In genomic region chr2:16069933-16070647, GRCh38 we compare ENCODE assay signal across 15 cellular contexts.
DNase-seq lines count a peak whose midpoint lies in the region; ATAC-seq and TF ChIP-seq lines count a peak whose summit lies in the region.
"Had no signal": no experiment of that assay in that cellular context is flagged by ENCODE, and none has a peak within 500 bp of the region (broad histone marks: within the 10 kb centered on the region; RNA-seq: fewer than 3 reads in every experiment).

No MANE protein-coding gene starts in this region.

- peaks cover 15% of the 10 kb centered on the region for H3K4me1 ChIP-seq in HUES64 (ENCODE audit: insufficient read depth, low read length)
- H3K4me1 ChIP-seq in body of pancreas: peaks cover 10% of the 10 kb centered on the region
- H3K4me1 ChIP-seq: esophagus muscularis mucosa had no signal

- H3K27ac ChIP-seq in HUES64 (ENCODE audit: low read depth, low read length) (peak overlapping the region; percentile 68), body of pancreas (peak overlapping the region in 3 of 4 donors; percentile 30 to 64 (median 50)), layer of hippocampus (ENCODE audit: low read depth, low read length) (peak overlapping the region; percentile 96), brain microvascular endothelial cell (no peak overlapping the region)
- H3K27ac ChIP-seq: KMS-11, thoracic aorta had no signal

- no peak for TF ChIP-seq CTCF in body of pancreas (IDR thresholded peaks at IDR 0.05)
- TF ChIP-seq CTCF in brain microvascular endothelial cell (IDR thresholded peaks at IDR 0.05; ENCODE audit: low read depth, low read length, missing control alignments): no peak

- H3K4me3 ChIP-seq in HUES64 (ENCODE audit: low read length): no peak overlapping the region
- H3K4me3 ChIP-seq in body of pancreas: no peak overlapping the region
- H3K4me3 ChIP-seq in brain microvascular endothelial cell (ENCODE audit: low read depth, low read length): no peak overlapping the region
- H3K4me3 ChIP-seq: esophagus muscularis mucosa, thoracic aorta had no signal

- 67% methylated on average over 19 of the region's 19 CpGs for WGBS in HUES64
- WGBS in body of pancreas, 2 donors: 56 to 60% methylated on average over 13 to 19 of the region's 19 CpGs

- no peak overlapping the region for H3K9ac ChIP-seq in HUES64 (ENCODE audit: low read depth, low read length)
- H3K9ac ChIP-seq: KMS-11 had no signal

- H3K36me3 ChIP-seq in HUES64 (ENCODE audit: insufficient read depth, low read length) (no peaks in the 10 kb centered on the region), body of pancreas (replicated peaks in 1 of 2; ENCODE audit: insufficient read depth in 1 of 2, low read depth in 2 of 2) (no peaks in the 10 kb centered on the region), brain microvascular endothelial cell (replicated peaks) (no peaks in the 10 kb centered on the region)
- H3K36me3 ChIP-seq: esophagus muscularis mucosa, thoracic aorta had no signal

- in situ Hi-C loops in brain microvascular endothelial cell (cut with HindIII; ENCODE audit: low pct_ligation_motif_present, low sequenced_read_pairs): no loop called here

- intact Hi-C loops in body of pancreas (cut with DNase I) (no loop called here), sciatic nerve (cut with DNase I) (no loop called here)

- ATAC-seq in body of pancreas (peak; percentile 12), sciatic nerve (peak; percentile 86), HG02610 (IDR thresholded peaks at IDR 0.05; ENCODE audit: unreplicated experiment) (no peak)

- DNase-seq in body of pancreas (no peak), sciatic nerve (ENCODE audit: low spot score) (peak; percentile 67), D341Med (ENCODE audit: low spot score) (no peak), glomerular visceral epithelial cell (ENCODE audit: extremely low spot score) (no peak), brain microvascular endothelial cell (no peak)
- DNase-seq: activated naive CD4-positive, alpha-beta T cell treated with anti-CD3 and anti-CD28 coated beads for 36 hours; CD8-positive, alpha-beta memory T cell; NCI-H2029; SIG-M5 had no signal

- no peak for TF ChIP-seq POLR2A in body of pancreas (IDR thresholded peaks at IDR 0.05)

- H3K9me3 ChIP-seq in HUES64 (ENCODE audit: insufficient read depth, low read depth, low read length) (no peaks in the 10 kb centered on the region), body of pancreas (no peaks in the 10 kb centered on the region)
- H3K9me3 ChIP-seq: esophagus muscularis mucosa, thoracic aorta had no signal

- H3K27me3 ChIP-seq in HUES64 (ENCODE audit: insufficient read depth, low read length) (no peaks in the 10 kb centered on the region), body of pancreas (no peaks in the 10 kb centered on the region), layer of hippocampus (ENCODE audit: control insufficient read depth, insufficient read depth, low read length) (no peaks in the 10 kb centered on the region), brain microvascular endothelial cell (replicated peaks) (no peaks in the 10 kb centered on the region)
- H3K27me3 ChIP-seq: esophagus muscularis mucosa had no signal
